ENCODE assay signal across 1 cellular context in genomic region chr5:74342189-74342588, GRCh38.
TF ChIP-seq lines count a peak whose summit lies in the region.

No MANE protein-coding gene starts in this region.

TF ChIP-seq in GM23338, 12 proteins besides CTCF, POLR2A, EP300 and RAD21 (continued from another document):
- TF ChIP-seq ZNF462 (CRISPR knock-in tag; IDR thresholded peaks at IDR 0.05) (no peak), JUNB (IDR thresholded peaks at IDR 0.05; ENCODE audit: unreplicated experiment) (no peak)
